ENCODE assay signal across 16 cellular contexts in genomic region chr1:100461222-100461621, GRCh38.
DNase-seq lines count a peak whose midpoint lies in the region; ATAC-seq and TF ChIP-seq lines count a peak whose summit lies in the region.
"Had no signal": no experiment of that assay in that cellular context is flagged by ENCODE, and none has a peak within 500 bp of the region (broad histone marks: within the 10 kb centered on the region; RNA-seq: fewer than 3 reads in every experiment).

No MANE protein-coding gene starts in this region.

- peak; percentile 65 to 75 for ATAC-seq in left cardiac atrium
- no peak for ATAC-seq in activated naive CD8-positive, alpha-beta T cell treated with anti-CD3 and anti-CD28 coated beads, Interleukin-2, amount 50 U/mL, for 24 hours
- no peak for ATAC-seq in GM19467 (IDR thresholded peaks at IDR 0.05; ENCODE audit: unreplicated experiment)
- ATAC-seq: left lobe of liver; naive thymus-derived CD4-positive, alpha-beta T cell; T-cell had no signal

- no peaks in the 10 kb centered on the region for H3K27me3 Mint-ChIP-seq in activated naive CD8-positive, alpha-beta T cell treated with anti-CD3 and anti-CD28 coated beads, Interleukin-2, amount 50 U/mL, for 24 hours
- H3K27me3 Mint-ChIP-seq: activated naive CD4-positive, alpha-beta T cell treated with anti-CD3 and anti-CD28 coated beads, Interleukin-2, amount 10 ng/mL, durations not matched to agents 7 days and 5 days; naive thymus-derived CD4-positive, alpha-beta T cell; T-cell had no signal

- no peaks in the 10 kb centered on the region for H3K9me3 Mint-ChIP-seq in activated naive CD8-positive, alpha-beta T cell treated with anti-CD3 and anti-CD28 coated beads, Interleukin-2, amount 50 U/mL, for 24 hours
- H3K9me3 Mint-ChIP-seq: activated naive CD4-positive, alpha-beta T cell treated with anti-CD3 and anti-CD28 coated beads, Interleukin-2, amount 10 ng/mL, durations not matched to agents 7 days and 5 days; naive thymus-derived CD4-positive, alpha-beta T cell; T-cell had no signal

- no peak for TF ChIP-seq POLR2A in sigmoid colon (IDR thresholded peaks at IDR 0.05)

- H3K36me3 Mint-ChIP-seq in activated naive CD8-positive, alpha-beta T cell treated with anti-CD3 and anti-CD28 coated beads, Interleukin-2, amount 50 U/mL, for 24 hours (ENCODE audit: low read depth), result peaks cover 11% of the 10 kb centered on the region

- no peaks in the 10 kb centered on the region for H3K36me3 ChIP-seq in sigmoid colon
- H3K36me3 ChIP-seq: cardiac muscle cell, tibial nerve had no signal

- intact Hi-C loops in left cardiac atrium (cut with DNase I) (loop anchor here (5.0 to 10.0 kb wide), 3 partner anchors 144 to 646 kb away; no protein-coding TSS in a partner anchor), sigmoid colon (cut with DNase I) (no loop called here)

- H3K27ac ChIP-seq in sigmoid colon, result no peak overlapping the region
- H3K27ac ChIP-seq: cardiac muscle cell, RWPE1, tibial nerve had no signal

- peaks cover 0 to 13% (median 8%) of the 10 kb centered on the region in 4 donors for H3K4me1 ChIP-seq in sigmoid colon

- peaks cover 35% of the 10 kb centered on the region for H3K4me1 Mint-ChIP-seq in activated naive CD8-positive, alpha-beta T cell treated with anti-CD3 and anti-CD28 coated beads, Interleukin-2, amount 50 U/mL, for 24 hours

- WGBS in sigmoid colon, 2 donors, result 77 to 86% methylated on average over 4 of the region's 4 CpGs

- H3K9me3 ChIP-seq in sigmoid colon, result no peaks in the 10 kb centered on the region
- H3K9me3 ChIP-seq: tibial nerve had no signal

- H3K4me3 ChIP-seq in sigmoid colon, result no peak overlapping the region
- H3K4me3 ChIP-seq: cardiac muscle cell, tibial nerve had no signal

- TF ChIP-seq EP300 in sigmoid colon (IDR thresholded peaks at IDR 0.05), result no peak

- DNase-seq in GM04504 (ENCODE audit: low read depth) (peak; percentile 17), NCI-H446 treated with DMSO at 0.1 percent for 48 hours (lab: John Stamatoyannopoulos, UW) (peak; percentile 52), left cardiac atrium (no peak), sigmoid colon (peak; percentile 74), A172 (ENCODE audit: low spot score) (no peak)
- DNase-seq in activated naive CD8-positive, alpha-beta T cell treated with anti-CD3 and anti-CD28 coated beads, Interleukin-2, amount 50 U/mL, for 24 hours, result no peak
- DNase-seq: activated naive CD4-positive, alpha-beta T cell treated with anti-CD3 and anti-CD28 coated beads, Interleukin-2, amount 10 ng/mL, durations not matched to agents 7 days and 5 days; naive thymus-derived CD4-positive, alpha-beta T cell; NCI-H510A; stimulated activated CD4-positive, alpha-beta T cell treated with anti-CD3 and anti-CD28 coated beads, Interleukin-2, amount 100 ng/mL, for 48 hours; T-cell had no signal

- H3K27me3 ChIP-seq in sigmoid colon, result no peaks in the 10 kb centered on the region
- H3K27me3 ChIP-seq: cardiac muscle cell, tibial nerve had no signal

- no peak overlapping the region for H3K4me3 Mint-ChIP-seq in activated naive CD8-positive, alpha-beta T cell treated with anti-CD3 and anti-CD28 coated beads, Interleukin-2, amount 50 U/mL, for 24 hours
- H3K4me3 Mint-ChIP-seq: activated naive CD4-positive, alpha-beta T cell treated with anti-CD3 and anti-CD28 coated beads, Interleukin-2, amount 10 ng/mL, durations not matched to agents 7 days and 5 days; naive thymus-derived CD4-positive, alpha-beta T cell; T-cell had no signal

- H3K27ac Mint-ChIP-seq in activated naive CD8-positive, alpha-beta T cell treated with anti-CD3 and anti-CD28 coated beads, Interleukin-2, amount 50 U/mL, for 24 hours, result no peak overlapping the region
- H3K27ac Mint-ChIP-seq: activated naive CD4-positive, alpha-beta T cell treated with anti-CD3 and anti-CD28 coated beads, Interleukin-2, amount 10 ng/mL, durations not matched to agents 7 days and 5 days had no signal

- no peak for TF ChIP-seq CTCF in sigmoid colon (IDR thresholded peaks at IDR 0.05)

Comparison
In these comparisons a context has a peak if more than half of its experiments do, and no peak if none do; other contexts are left out.
1. DNase-seq: peak in GM04504 (single experiment), NCI-H446 treated with DMSO at 0.1 percent for 48 hours (single experiment) and sigmoid colon (single experiment); none in left cardiac atrium (single experiment), activated naive CD8-positive, alpha-beta T cell treated with anti-CD3 and anti-CD28 coated beads, Interleukin-2, amount 50 U/mL, for 24 hours (single experiment) and A172 (single experiment).
2. ATAC-seq: peak in left cardiac atrium (2 of 2); none in activated naive CD8-positive, alpha-beta T cell treated with anti-CD3 and anti-CD28 coated beads, Interleukin-2, amount 50 U/mL, for 24 hours (single experiment) and GM19467 (single experiment).